ENCODE assay signal across 9 cellular contexts in the genomic region with DNA sequence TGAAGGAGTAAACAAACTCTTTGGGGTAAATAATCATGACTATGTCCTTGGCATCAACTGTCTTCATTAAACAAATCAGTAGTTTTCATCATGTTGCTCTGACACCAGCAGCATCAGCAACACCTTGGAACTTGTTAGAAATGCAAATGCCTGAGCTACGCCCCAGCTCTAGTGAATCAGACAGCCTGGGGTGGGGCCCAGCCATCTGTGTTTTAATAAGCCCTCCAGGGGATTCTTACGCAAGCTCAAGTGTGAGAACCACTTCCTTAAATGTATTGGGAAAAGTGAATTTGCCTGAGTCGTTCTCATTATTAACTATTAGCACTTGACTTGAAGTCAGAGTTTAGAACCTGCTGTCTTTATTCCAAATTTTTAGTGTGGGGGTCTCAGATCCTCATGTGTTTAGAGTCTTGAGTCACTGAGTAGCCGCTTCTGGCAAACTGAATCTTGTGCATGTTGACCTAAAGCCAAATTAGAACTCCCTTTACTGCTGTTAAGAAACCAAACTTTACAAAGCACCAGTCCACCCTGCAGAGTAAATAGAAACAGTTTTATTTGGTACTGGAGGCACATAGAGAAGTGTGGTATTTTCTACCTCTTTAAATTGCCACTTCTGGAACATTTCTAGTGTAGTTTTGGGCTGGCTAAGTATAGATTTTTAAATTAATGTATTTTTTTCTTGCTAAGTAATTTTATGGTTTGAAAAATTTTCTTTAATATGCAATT.
A peak's percentile ranks its signal among the peaks of the same experiment; 100 is the strongest.
DNase-seq lines count a peak whose midpoint lies in the region; ATAC-seq and TF ChIP-seq lines count a peak whose summit lies in the region.
"Had no signal": no experiment of that assay in that cellular context is flagged by ENCODE, and none has a peak within 500 bp of the region (broad histone marks: within the 10 kb centered on the region; RNA-seq: fewer than 3 reads in every experiment).

No MANE protein-coding gene starts in this region.

- H3K4me1 ChIP-seq in mucosa of rectum (ENCODE audit: control insufficient read depth in 2 of 2, insufficient read depth in 2 of 2, low read length in 2 of 2) = peaks cover 0 to 5% of the 10 kb centered on the region in 2 donors
- H3K4me1 ChIP-seq: breast epithelium had no signal

- no peaks in the 10 kb centered on the region for H3K36me3 Mint-ChIP-seq in effector memory CD8-positive, alpha-beta T cell (ENCODE audit: insufficient read depth)

- H3K4me1 Mint-ChIP-seq in effector memory CD8-positive, alpha-beta T cell (ENCODE audit: low read depth in 2 of 2) = no peaks in the 10 kb centered on the region

- H3K9ac ChIP-seq in mucosa of rectum (ENCODE audit: low read depth in 1 of 2, low read length in 2 of 2) = no peak overlapping the region

- H3K4me3 Mint-ChIP-seq in effector memory CD8-positive, alpha-beta T cell = no peak overlapping the region

- H3K27me3 ChIP-seq in mucosa of rectum (ENCODE audit: control insufficient read depth in 2 of 2, insufficient read depth in 2 of 2, low read length in 2 of 2) = no peaks in the 10 kb centered on the region
- H3K27me3 ChIP-seq: breast epithelium had no signal

- TF ChIP-seq CTCF in coronary artery (IDR thresholded peaks at IDR 0.05) = no peak

- H3K27ac Mint-ChIP-seq in effector memory CD8-positive, alpha-beta T cell = no peak overlapping the region

- no peaks in the 10 kb centered on the region for H3K27me3 Mint-ChIP-seq in effector memory CD8-positive, alpha-beta T cell

- ATAC-seq in effector memory CD8-positive, alpha-beta T cell (replicated peaks) = peak; percentile 58

- no peaks in the 10 kb centered on the region for H3K9me3 Mint-ChIP-seq in effector memory CD8-positive, alpha-beta T cell

- H3K4me3 ChIP-seq in mucosa of rectum (ENCODE audit: low read length in 2 of 2) (peak overlapping the region in 1 of 2 donors; percentile 7), coronary artery (no peak overlapping the region)
- H3K4me3 ChIP-seq: breast epithelium had no signal

- DNase-seq in AG08395 (ENCODE audit: low spot score) (peak; percentile 12), NCI-H226 (peak; percentile 22), activated gamma-delta T cell (lab: John Stamatoyannopoulos, UW) (no peak), coronary artery (ENCODE audit: low spot score) (no peak), NCI-H2081 (lab: John Stamatoyannopoulos, UW) (no peak), cerebellar nuclear complex (lab: John Stamatoyannopoulos, UW) (no peak)
- no peak for DNase-seq in effector memory CD8-positive, alpha-beta T cell

- H3K27ac ChIP-seq in mucosa of rectum (ENCODE audit: low read depth in 2 of 2, low read length in 2 of 2) (peak overlapping the region; percentile 34 to 44), coronary artery (peak overlapping the region in 1 of 2 donors; percentile 41)
- H3K27ac ChIP-seq: breast epithelium had no signal

- H3K36me3 ChIP-seq in mucosa of rectum (ENCODE audit: control insufficient read depth in 2 of 2, insufficient read depth in 2 of 2, low read length in 2 of 2) = no peaks in the 10 kb centered on the region
- H3K36me3 ChIP-seq: breast epithelium had no signal

- H3K9me3 ChIP-seq in mucosa of rectum (ENCODE audit: control insufficient read depth in 2 of 2, low read length in 2 of 2) = no peaks in the 10 kb centered on the region
- H3K9me3 ChIP-seq: breast epithelium had no signal

Comparison
In these comparisons a context has a peak if more than half of its experiments do, and no peak if none do; other contexts are left out.
1. DNase-seq: peak in AG08395 (single experiment) and NCI-H226 (single experiment); none in effector memory CD8-positive, alpha-beta T cell (0 of 3), activated gamma-delta T cell (single experiment), coronary artery (single experiment), NCI-H2081 (0 of 2) and cerebellar nuclear complex (0 of 2).